ENCODE assay signal across 8 cellular contexts in the genomic region with DNA sequence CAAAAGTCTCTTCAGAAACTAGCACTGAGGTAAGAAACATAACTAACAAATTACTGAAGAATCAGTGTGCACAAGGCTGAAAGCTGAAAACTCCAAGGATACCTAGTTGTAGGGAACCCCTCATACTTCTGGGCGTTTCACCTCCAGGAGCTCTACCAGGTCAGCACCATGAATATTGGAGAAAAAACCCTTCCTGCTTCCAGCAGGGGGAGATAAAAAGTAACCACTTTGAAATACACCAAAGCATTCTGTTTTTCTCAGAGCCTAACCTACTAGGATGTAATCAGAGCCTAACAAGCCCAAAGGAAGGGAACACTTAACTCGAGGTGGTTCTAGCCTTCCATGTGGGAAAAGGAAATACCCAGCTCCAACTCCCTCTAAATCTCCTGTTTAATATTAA.
A peak's percentile ranks its signal among the peaks of the same experiment; 100 is the strongest.
DNase-seq lines count a peak whose midpoint lies in the region; ATAC-seq and TF ChIP-seq lines count a peak whose summit lies in the region.

No MANE protein-coding gene starts in this region.

- H3K9ac ChIP-seq in SU-DHL-6 (ENCODE audit: low read length): no peak overlapping the region

- H3K36me3 ChIP-seq in H7 (replicated peaks; ENCODE audit: control insufficient read depth, insufficient read depth, low read length) (no peaks in the 10 kb centered on the region), SU-DHL-6 (ENCODE audit: low read length) (no peaks in the 10 kb centered on the region)

- H4K20me1 ChIP-seq in SU-DHL-6 (ENCODE audit: low read depth, low read length): no peaks in the 10 kb centered on the region

- H3K79me2 ChIP-seq in SU-DHL-6 (ENCODE audit: insufficient read depth, low read length): no peaks in the 10 kb centered on the region

- no peaks in the 10 kb centered on the region for H3K9me2 ChIP-seq in SU-DHL-6 (replicated peaks; ENCODE audit: insufficient read depth, low read length)

- H2AFZ ChIP-seq in SU-DHL-6 (ENCODE audit: low read depth, low read length, severe bottlenecking): peak overlapping the region; percentile 93

- ATAC-seq in HG02973 (IDR thresholded peaks at IDR 0.05; ENCODE audit: unreplicated experiment) (no peak), omental fat pad (ENCODE audit: low FRiP score) (no peak)

- DNase-seq in H7: peak; percentile 44
- peak; percentile 49 for DNase-seq in islet precursor cell
- DNase-seq in activated CD4-positive, alpha-beta T cell treated with anti-CD3 and anti-CD28 coated beads, Interleukin-2, amount 50 U/mL, for 1 hour: no peak
- DNase-seq in putamen (ENCODE audit: low spot score): no peak
- DNase-seq in omental fat pad (ENCODE audit: low spot score): no peak

- H3K27me3 ChIP-seq in H7 (ENCODE audit: control insufficient read depth, insufficient read depth, low read length) (no peaks in the 10 kb centered on the region), SU-DHL-6 (ENCODE audit: low read length) (no peaks in the 10 kb centered on the region)

- H3F3A ChIP-seq in SU-DHL-6 (ENCODE audit: insufficient read depth): no peaks in the 10 kb centered on the region

- no peak overlapping the region for H3K4me3 ChIP-seq in H7 (ENCODE audit: insufficient read depth, low read depth, low read length)
- H3K4me3 ChIP-seq in SU-DHL-6 (ENCODE audit: insufficient read depth, low read length, poor library complexity, severe bottlenecking): no peak overlapping the region

- H3K9me3 ChIP-seq in SU-DHL-6 (ENCODE audit: insufficient read depth, low read length): no peaks in the 10 kb centered on the region

- peak overlapping the region; percentile 23 for H3K4me2 ChIP-seq in SU-DHL-6 (ENCODE audit: low read depth, low read length, poor library complexity, severe bottlenecking)

- no peak overlapping the region for H3K27ac ChIP-seq in C4-2B
- H3K27ac ChIP-seq in SU-DHL-6 (ENCODE audit: low read depth, low read length): peak overlapping the region; percentile 34; the same call in 1 of the 2 replicates

- peak; percentile 55 for TF ChIP-seq CTCF in C4-2B (conservative IDR thresholded peaks at IDR 0.05)
- TF ChIP-seq CTCF in SU-DHL-6 (IDR thresholded peaks at IDR 0.05; ENCODE audit: insufficient read depth, low read length, poor library complexity, severe bottlenecking): peak; percentile 51
- TF ChIP-seq CTCF in omental fat pad (IDR thresholded peaks at IDR 0.05): no peak

Comparison
In these comparisons a context has a peak if more than half of its experiments do, and no peak if none do; other contexts are left out.
1. CTCF ChIP-seq: peak in C4-2B (single experiment) and SU-DHL-6 (single experiment); none in omental fat pad (0 of 3).
2. DNase-seq: peak in H7 (single experiment) and islet precursor cell (single experiment); none in activated CD4-positive, alpha-beta T cell treated with anti-CD3 and anti-CD28 coated beads, Interleukin-2, amount 50 U/mL, for 1 hour (single experiment), putamen (single experiment) and omental fat pad (single experiment).